1 cellular context compared by ENCODE assay signal in the genomic region with DNA sequence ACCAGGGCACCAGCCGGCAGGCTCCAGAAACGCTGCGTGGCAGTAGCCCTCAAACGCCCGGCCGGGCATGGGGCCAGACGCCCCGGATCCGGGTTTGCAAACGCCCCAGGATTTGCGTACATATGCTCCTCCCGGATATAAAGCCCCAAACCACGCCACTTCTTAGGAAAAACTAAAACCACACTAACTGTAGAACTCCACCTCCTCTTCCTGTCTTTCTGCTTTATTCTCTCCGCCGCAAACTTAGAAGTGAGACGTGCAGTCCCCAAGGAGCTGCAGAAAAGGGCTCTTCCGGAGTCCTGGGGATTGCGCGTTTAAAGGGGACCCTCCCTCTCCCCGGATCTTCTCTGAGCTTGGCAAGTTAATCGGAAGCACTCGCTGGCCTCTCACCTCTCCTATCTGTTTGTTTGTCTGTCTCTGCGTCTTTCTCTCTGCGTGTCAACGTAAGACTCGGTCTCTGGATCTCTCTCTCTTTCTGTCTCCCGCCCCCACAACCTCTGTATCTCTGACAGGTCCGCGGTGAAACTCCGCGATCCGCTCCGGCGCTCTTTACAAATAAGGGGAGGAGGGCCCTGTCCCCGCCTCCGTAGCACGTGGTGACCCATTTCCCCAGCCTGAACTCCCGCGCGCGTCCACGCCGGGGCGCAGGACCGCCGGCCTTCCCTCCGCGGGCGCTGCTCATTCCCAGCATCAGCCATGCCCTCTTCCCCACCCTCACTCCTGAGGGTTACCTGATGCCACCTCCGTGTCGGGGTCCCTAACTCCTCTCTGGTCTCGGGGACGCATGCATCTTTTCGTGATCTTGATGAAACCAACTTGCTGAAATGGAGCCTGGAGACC.
TF ChIP-seq lines count a peak whose summit lies in the region.

TSS of gene SLC39A8 (minus strand) at position 528 of the 840 bp plus-strand sequence. CDS start 820 bp downstream, outside the sequence.

TF ChIP-seq in HCT116, 20 proteins besides CTCF, POLR2A, EP300 and RAD21:
- TF ChIP-seq POLR2AphosphoS5 (IDR thresholded peaks at IDR 0.05; ENCODE audit: low read depth, low read length) (peak; percentile 48), JUND (IDR thresholded peaks at IDR 0.05) (no peak), CEBPB (IDR thresholded peaks at IDR 0.05; ENCODE audit: low read depth) (no peak), ELF1 (IDR thresholded peaks at IDR 0.05; ENCODE audit: borderline replicate concordance, low read depth) (no peak), TCF7L2 (IDR thresholded peaks at IDR 0.05; ENCODE audit: borderline replicate concordance, extremely low read depth, insufficient read depth, insufficient read length) (peak; percentile 7), SRF (IDR thresholded peaks at IDR 0.05; ENCODE audit: low read depth) (no peak; the same call in 1 of the 2 replicates), ZNF274 (IDR thresholded peaks at IDR 0.05; ENCODE audit: low read depth, low read length) (no peak), SP1 (IDR thresholded peaks at IDR 0.05; ENCODE audit: low read depth) (no peak), EZH2phosphoT487 (IDR thresholded peaks at IDR 0.05; ENCODE audit: borderline replicate concordance) (no peak), EGR1 (IDR thresholded peaks at IDR 0.05; ENCODE audit: low read depth) (peak; percentile 53; the same call in 1 of the 2 replicates), EZH2 (IDR thresholded peaks at IDR 0.05) (no peak), CBX3 (IDR thresholded peaks at IDR 0.05; ENCODE audit: low read depth) (peak; percentile 43), ZFX (IDR thresholded peaks at IDR 0.05) (no peak), FOSL1 (IDR thresholded peaks at IDR 0.05; ENCODE audit: low read depth) (no peak), SIN3A (IDR thresholded peaks at IDR 0.05; ENCODE audit: low read depth) (peak; percentile 22; the same call in 1 of the 2 replicates), YY1 (IDR thresholded peaks at IDR 0.05; ENCODE audit: extremely low read depth, insufficient replicate concordance, low read depth, low read length) (peak; percentile 15), ATF3 (IDR thresholded peaks at IDR 0.05) (no peak)
- TF ChIP-seq, protein P1, sequence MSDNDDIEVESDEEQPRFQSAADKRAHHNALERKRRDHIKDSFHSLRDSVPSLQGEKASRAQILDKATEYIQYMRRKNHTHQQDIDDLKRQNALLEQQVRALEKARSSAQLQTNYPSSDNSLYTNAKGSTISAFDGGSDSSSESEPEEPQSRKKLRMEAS (IDR thresholded peaks at IDR 0.05): peak; percentile 99
- TF ChIP-seq, protein P2, sequence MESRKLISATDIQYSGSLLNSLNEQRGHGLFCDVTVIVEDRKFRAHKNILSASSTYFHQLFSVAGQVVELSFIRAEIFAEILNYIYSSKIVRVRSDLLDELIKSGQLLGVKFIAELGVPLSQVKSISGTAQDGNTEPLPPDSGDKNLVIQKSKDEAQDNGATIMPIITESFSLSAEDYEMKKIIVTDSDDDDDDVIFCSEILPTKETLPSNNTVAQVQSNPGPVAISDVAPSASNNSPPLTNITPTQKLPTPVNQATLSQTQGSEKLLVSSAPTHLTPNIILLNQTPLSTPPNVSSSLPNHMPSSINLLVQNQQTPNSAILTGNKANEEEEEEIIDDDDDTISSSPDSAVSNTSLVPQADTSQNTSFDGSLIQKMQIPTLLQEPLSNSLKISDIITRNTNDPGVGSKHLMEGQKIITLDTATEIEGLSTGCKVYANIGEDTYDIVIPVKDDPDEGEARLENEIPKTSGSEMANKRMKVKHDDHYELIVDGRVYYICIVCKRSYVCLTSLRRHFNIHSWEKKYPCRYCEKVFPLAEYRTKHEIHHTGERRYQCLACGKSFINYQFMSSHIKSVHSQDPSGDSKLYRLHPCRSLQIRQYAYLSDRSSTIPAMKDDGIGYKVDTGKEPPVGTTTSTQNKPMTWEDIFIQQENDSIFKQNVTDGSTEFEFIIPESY (IDR thresholded peaks at IDR 0.05; ENCODE audit: extremely low read depth, insufficient replicate concordance, low read length): no peak
- TF ChIP-seq, protein P3, sequence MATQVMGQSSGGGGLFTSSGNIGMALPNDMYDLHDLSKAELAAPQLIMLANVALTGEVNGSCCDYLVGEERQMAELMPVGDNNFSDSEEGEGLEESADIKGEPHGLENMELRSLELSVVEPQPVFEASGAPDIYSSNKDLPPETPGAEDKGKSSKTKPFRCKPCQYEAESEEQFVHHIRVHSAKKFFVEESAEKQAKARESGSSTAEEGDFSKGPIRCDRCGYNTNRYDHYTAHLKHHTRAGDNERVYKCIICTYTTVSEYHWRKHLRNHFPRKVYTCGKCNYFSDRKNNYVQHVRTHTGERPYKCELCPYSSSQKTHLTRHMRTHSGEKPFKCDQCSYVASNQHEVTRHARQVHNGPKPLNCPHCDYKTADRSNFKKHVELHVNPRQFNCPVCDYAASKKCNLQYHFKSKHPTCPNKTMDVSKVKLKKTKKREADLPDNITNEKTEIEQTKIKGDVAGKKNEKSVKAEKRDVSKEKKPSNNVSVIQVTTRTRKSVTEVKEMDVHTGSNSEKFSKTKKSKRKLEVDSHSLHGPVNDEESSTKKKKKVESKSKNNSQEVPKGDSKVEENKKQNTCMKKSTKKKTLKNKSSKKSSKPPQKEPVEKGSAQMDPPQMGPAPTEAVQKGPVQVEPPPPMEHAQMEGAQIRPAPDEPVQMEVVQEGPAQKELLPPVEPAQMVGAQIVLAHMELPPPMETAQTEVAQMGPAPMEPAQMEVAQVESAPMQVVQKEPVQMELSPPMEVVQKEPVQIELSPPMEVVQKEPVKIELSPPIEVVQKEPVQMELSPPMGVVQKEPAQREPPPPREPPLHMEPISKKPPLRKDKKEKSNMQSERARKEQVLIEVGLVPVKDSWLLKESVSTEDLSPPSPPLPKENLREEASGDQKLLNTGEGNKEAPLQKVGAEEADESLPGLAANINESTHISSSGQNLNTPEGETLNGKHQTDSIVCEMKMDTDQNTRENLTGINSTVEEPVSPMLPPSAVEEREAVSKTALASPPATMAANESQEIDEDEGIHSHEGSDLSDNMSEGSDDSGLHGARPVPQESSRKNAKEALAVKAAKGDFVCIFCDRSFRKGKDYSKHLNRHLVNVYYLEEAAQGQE (IDR thresholded peaks at IDR 0.05; ENCODE audit: low read depth): no peak
